Comparison of ENCODE assay signal across 15 cellular contexts in the genomic region with DNA sequence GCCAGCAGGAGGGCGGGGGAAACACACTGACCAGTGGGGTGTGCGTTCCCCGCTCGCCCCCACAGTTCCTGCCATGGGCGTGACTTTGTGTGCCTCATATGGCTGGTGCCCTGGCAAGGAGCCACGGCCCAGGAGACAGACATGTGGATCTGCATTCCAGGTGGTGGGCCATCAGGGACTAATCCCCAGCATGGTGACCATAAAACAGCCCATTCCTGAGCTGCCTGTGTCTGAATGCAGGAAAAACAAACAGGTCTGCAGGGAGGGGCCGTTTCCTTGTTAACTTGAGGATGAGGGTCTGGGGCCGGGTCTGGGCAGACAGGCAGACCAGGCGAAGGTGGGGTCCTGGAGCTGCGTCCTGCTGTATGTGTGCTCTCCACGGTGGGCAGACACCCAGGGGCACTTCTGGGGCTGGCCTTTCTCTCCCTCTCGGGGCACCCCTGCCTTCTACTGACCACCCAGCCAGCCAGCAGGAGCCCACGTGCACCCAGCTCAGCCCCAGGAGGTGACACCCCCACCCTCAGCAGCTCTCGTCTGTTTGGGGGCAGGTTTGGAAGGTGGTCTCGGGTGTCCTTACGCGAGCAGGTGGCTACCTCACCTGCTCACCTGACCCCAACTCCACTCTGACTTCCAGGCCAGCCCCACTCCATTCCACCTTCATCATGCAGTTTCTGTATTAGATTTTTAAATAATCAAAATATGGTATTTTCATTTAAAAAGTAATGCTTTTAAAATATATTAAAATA.
DNase-seq lines count a peak whose midpoint lies in the region; ATAC-seq and TF ChIP-seq lines count a peak whose summit lies in the region.
"Had no signal": no experiment of that assay in that cellular context is flagged by ENCODE, and none has a peak within 500 bp of the region (broad histone marks: within the 10 kb centered on the region; RNA-seq: fewer than 3 reads in every experiment).

No MANE protein-coding gene starts in this region.

- no peak overlapping the region for H3K27ac ChIP-seq in upper lobe of right lung
- H3K27ac ChIP-seq: gastroesophageal sphincter had no signal

- H3K36me3 ChIP-seq in upper lobe of right lung, result no peaks in the 10 kb centered on the region
- H3K36me3 ChIP-seq: gastroesophageal sphincter had no signal

- H3K4me1 Mint-ChIP-seq in activated naive CD4-positive, alpha-beta T cell treated with anti-CD3 and anti-CD28 coated beads, Interleukin-2, amount 10 ng/mL, durations not matched to agents 7 days and 5 days, result no peaks in the 10 kb centered on the region
- H3K4me1 Mint-ChIP-seq in activated naive CD4-positive, alpha-beta T cell treated with anti-CD3 and anti-CD28 coated beads for 36 hours (ENCODE audit: low read depth), result no peaks in the 10 kb centered on the region
- H3K4me1 Mint-ChIP-seq in nephron (peaks cover 8% of the 10 kb centered on the region), HFFc6 (ENCODE audit: low read depth) (no peaks in the 10 kb centered on the region)
- H3K4me1 Mint-ChIP-seq: T-cell had no signal

- no peak overlapping the region for H3K27ac Mint-ChIP-seq in activated naive CD4-positive, alpha-beta T cell treated with anti-CD3 and anti-CD28 coated beads, Interleukin-2, amount 10 ng/mL, durations not matched to agents 7 days and 5 days
- H3K27ac Mint-ChIP-seq in activated naive CD4-positive, alpha-beta T cell treated with anti-CD3 and anti-CD28 coated beads for 36 hours, result no peak overlapping the region
- peak overlapping the region in 2 of 3 experiments; percentile 64 to 72 for H3K27ac Mint-ChIP-seq in nephron
- H3K27ac Mint-ChIP-seq in HFFc6, result no peak overlapping the region
- H3K27ac Mint-ChIP-seq: stimulated activated naive CD8-positive, alpha-beta T cell treated with anti-CD3 and anti-CD28 coated beads, Interleukin-15, Interleukin-2, amounts not matched to agents 100 ng/mL and 50 ng/mL, for 24 hours; T-cell had no signal

- peak; percentile 12 for DNase-seq in activated naive CD4-positive, alpha-beta T cell treated with anti-CD3 and anti-CD28 coated beads, Interleukin-2, amount 10 ng/mL, durations not matched to agents 7 days and 5 days
- DNase-seq in activated naive CD4-positive, alpha-beta T cell treated with anti-CD3 and anti-CD28 coated beads for 36 hours, result no peak
- DNase-seq in head of caudate nucleus (peak in 26 of 42 donors; percentile 0 to 37 (median 8)), upper lobe of right lung (peak; percentile 57), OCI-M1 (lab: John Stamatoyannopoulos, UW) (no peak), HFFc6 (no peak)
- DNase-seq: activated CD4-positive, alpha-beta T cell treated with anti-CD3 and anti-CD28 coated beads for 4 hours; COR-L47; NCI-H1105 treated with DMSO at 0.1 percent for 48 hours; NCI-H226 had no signal

- H3K36me3 Mint-ChIP-seq in activated naive CD4-positive, alpha-beta T cell treated with anti-CD3 and anti-CD28 coated beads, Interleukin-2, amount 10 ng/mL, durations not matched to agents 7 days and 5 days, result no peaks in the 10 kb centered on the region
- no peaks in the 10 kb centered on the region for H3K36me3 Mint-ChIP-seq in activated naive CD4-positive, alpha-beta T cell treated with anti-CD3 and anti-CD28 coated beads for 36 hours (ENCODE audit: low read depth)
- H3K36me3 Mint-ChIP-seq in nephron (ENCODE audit: low read depth) (no peaks in the 10 kb centered on the region), HFFc6 (ENCODE audit: low read depth) (no peaks in the 10 kb centered on the region)

- H3K27me3 Mint-ChIP-seq in activated naive CD4-positive, alpha-beta T cell treated with anti-CD3 and anti-CD28 coated beads, Interleukin-2, amount 10 ng/mL, durations not matched to agents 7 days and 5 days, result no peaks in the 10 kb centered on the region
- H3K27me3 Mint-ChIP-seq in activated naive CD4-positive, alpha-beta T cell treated with anti-CD3 and anti-CD28 coated beads for 36 hours (ENCODE audit: low read depth), result no peaks in the 10 kb centered on the region
- H3K27me3 Mint-ChIP-seq in nephron (ENCODE audit: low read depth) (no peaks in the 10 kb centered on the region), HFFc6 (ENCODE audit: insufficient read depth) (peaks cover 9% of the 10 kb centered on the region; the same call in 1 of the 2 replicates)
- H3K27me3 Mint-ChIP-seq: stimulated activated naive CD8-positive, alpha-beta T cell treated with anti-CD3 and anti-CD28 coated beads, Interleukin-15, Interleukin-2, amounts not matched to agents 100 ng/mL and 50 ng/mL, for 24 hours; T-cell had no signal

- ATAC-seq in upper lobe of right lung (no peak), GM21529 (IDR thresholded peaks at IDR 0.05; ENCODE audit: unreplicated experiment) (no peak)
- ATAC-seq: gastroesophageal sphincter, T-cell had no signal

- TF ChIP-seq CTCF in nephron (IDR thresholded peaks at IDR 0.05; ENCODE audit: unreplicated experiment in 3 of 3), result no peak
- no peak for TF ChIP-seq CTCF in upper lobe of right lung (IDR thresholded peaks at IDR 0.05)
- TF ChIP-seq CTCF in HFFc6 (IDR thresholded peaks at IDR 0.05), result no peak

- no peaks in the 10 kb centered on the region for H3K27me3 ChIP-seq in upper lobe of right lung
- H3K27me3 ChIP-seq: gastroesophageal sphincter had no signal

- CTCF ChIA-PET in activated naive CD4-positive, alpha-beta T cell treated with anti-CD3 and anti-CD28 coated beads, Interleukin-2, amount 10 ng/mL, durations not matched to agents 7 days and 5 days (lab: Charles Lee), result no interaction called here
- CTCF ChIA-PET in activated naive CD4-positive, alpha-beta T cell treated with anti-CD3 and anti-CD28 coated beads for 36 hours (lab: Charles Lee), result no interaction called here

- H3K4me3 ChIP-seq in upper lobe of right lung, result no peak overlapping the region
- H3K4me3 ChIP-seq: gastroesophageal sphincter had no signal

- no peaks in the 10 kb centered on the region for H3K9me3 Mint-ChIP-seq in activated naive CD4-positive, alpha-beta T cell treated with anti-CD3 and anti-CD28 coated beads, Interleukin-2, amount 10 ng/mL, durations not matched to agents 7 days and 5 days
- H3K9me3 Mint-ChIP-seq in activated naive CD4-positive, alpha-beta T cell treated with anti-CD3 and anti-CD28 coated beads for 36 hours, result no peaks in the 10 kb centered on the region
- no peaks in the 10 kb centered on the region for H3K9me3 Mint-ChIP-seq in nephron
- H3K9me3 Mint-ChIP-seq in HFFc6, result no peaks in the 10 kb centered on the region
- H3K9me3 Mint-ChIP-seq: stimulated activated naive CD8-positive, alpha-beta T cell treated with anti-CD3 and anti-CD28 coated beads, Interleukin-15, Interleukin-2, amounts not matched to agents 100 ng/mL and 50 ng/mL, for 24 hours; T-cell had no signal

- H3K9me3 ChIP-seq in upper lobe of right lung, result no peaks in the 10 kb centered on the region
- H3K9me3 ChIP-seq: gastroesophageal sphincter had no signal

- H3K4me3 Mint-ChIP-seq in activated naive CD4-positive, alpha-beta T cell treated with anti-CD3 and anti-CD28 coated beads, Interleukin-2, amount 10 ng/mL, durations not matched to agents 7 days and 5 days, result no peak overlapping the region
- H3K4me3 Mint-ChIP-seq in activated naive CD4-positive, alpha-beta T cell treated with anti-CD3 and anti-CD28 coated beads for 36 hours, result no peak overlapping the region
- H3K4me3 Mint-ChIP-seq in nephron (no peak overlapping the region), HFFc6 (no peak overlapping the region)
- H3K4me3 Mint-ChIP-seq: stimulated activated naive CD8-positive, alpha-beta T cell treated with anti-CD3 and anti-CD28 coated beads, Interleukin-15, Interleukin-2, amounts not matched to agents 100 ng/mL and 50 ng/mL, for 24 hours; T-cell had no signal

- intact Hi-C loops in activated naive CD4-positive, alpha-beta T cell treated with anti-CD3 and anti-CD28 coated beads for 36 hours (cut with micrococcal nuclease), result no loop called here
- intact Hi-C loops in head of caudate nucleus (cut with DNase I), result no loop called here
- intact Hi-C loops in upper lobe of right lung (cut with DNase I), result no loop called here

- no peaks in the 10 kb centered on the region for H3K4me1 ChIP-seq in upper lobe of right lung
- H3K4me1 ChIP-seq: gastroesophageal sphincter had no signal

Comparison
In these comparisons a context has a peak if more than half of its experiments do, and no peak if none do; other contexts are left out.
1. DNase-seq: peak in activated naive CD4-positive, alpha-beta T cell treated with anti-CD3 and anti-CD28 coated beads, Interleukin-2, amount 10 ng/mL, durations not matched to agents 7 days and 5 days (single experiment), head of caudate nucleus (26 of 42) and upper lobe of right lung (single experiment); none in activated naive CD4-positive, alpha-beta T cell treated with anti-CD3 and anti-CD28 coated beads for 36 hours (single experiment), OCI-M1 (single experiment) and HFFc6 (single experiment).
2. H3K27ac Mint-ChIP-seq: peak in nephron (2 of 3); none in activated naive CD4-positive, alpha-beta T cell treated with anti-CD3 and anti-CD28 coated beads, Interleukin-2, amount 10 ng/mL, durations not matched to agents 7 days and 5 days (single experiment), activated naive CD4-positive, alpha-beta T cell treated with anti-CD3 and anti-CD28 coated beads for 36 hours (single experiment) and HFFc6 (single experiment).